In the genomic region with DNA sequence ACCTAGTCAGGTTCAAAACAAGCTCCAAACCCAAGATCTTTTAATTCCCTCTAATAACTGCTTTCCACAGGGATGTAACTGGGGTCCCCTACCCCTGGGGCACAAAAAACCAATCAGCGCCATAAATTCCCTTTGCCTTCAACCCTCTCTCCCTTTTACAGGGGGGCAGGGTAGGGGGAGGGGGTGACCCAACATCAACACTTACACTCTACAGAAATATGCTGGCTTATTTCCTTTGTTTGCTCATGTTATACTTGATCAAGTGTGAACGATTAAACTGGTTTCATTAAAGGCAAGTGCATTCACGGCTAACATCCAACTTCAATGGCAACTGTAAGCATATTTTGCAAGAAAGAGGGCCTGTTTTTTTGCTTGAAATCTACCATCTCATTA, we compare ENCODE assay signal across 9 cellular contexts. TPM values are rescaled to one million over a fixed set of nuclear protein-coding genes. Genes with fewer than 3 reads are reported as not detected.
DNase-seq lines count a peak whose midpoint lies in the region; ATAC-seq and TF ChIP-seq lines count a peak whose summit lies in the region.
"Had no signal": no experiment of that assay in that cellular context is flagged by ENCODE, and none has a peak within 500 bp of the region (broad histone marks: within the 10 kb centered on the region; RNA-seq: fewer than 3 reads in every experiment).

No MANE protein-coding gene starts in this region.

- intact Hi-C loops in prostate gland (cut with DNase I) = loop anchor here (5.0 to 10.0 kb wide), 3 partner anchors 40 to 243 kb away; no protein-coding TSS in a partner anchor

- peaks cover 4% of the 10 kb centered on the region for H3K4me1 Mint-ChIP-seq in activated CD4-positive, alpha-beta T cell treated with anti-CD3 and anti-CD28 coated beads, Interleukin-2, amount 10 ng/mL, durations not matched to agents 7 days and 5 days

- no peaks in the 10 kb centered on the region for H3K9me3 Mint-ChIP-seq in activated CD4-positive, alpha-beta T cell treated with anti-CD3 and anti-CD28 coated beads, Interleukin-2, amount 10 ng/mL, durations not matched to agents 7 days and 5 days

- no peaks in the 10 kb centered on the region for H3K36me3 Mint-ChIP-seq in activated CD4-positive, alpha-beta T cell treated with anti-CD3 and anti-CD28 coated beads, Interleukin-2, amount 10 ng/mL, durations not matched to agents 7 days and 5 days (ENCODE audit: low read depth)

- peak overlapping the region; percentile 96 to 99 for H3K27ac ChIP-seq in prostate gland

- peak overlapping the region; percentile 3 for H3K4me3 ChIP-seq in fibroblast of mammary gland (ENCODE audit: control insufficient read depth, low read depth, low read length)
- peak overlapping the region; percentile 92 to 96 for H3K4me3 ChIP-seq in prostate gland

- H3K27me3 Mint-ChIP-seq in activated CD4-positive, alpha-beta T cell treated with anti-CD3 and anti-CD28 coated beads, Interleukin-2, amount 10 ng/mL, durations not matched to agents 7 days and 5 days = peaks cover 60% of the 10 kb centered on the region

- H3K27ac Mint-ChIP-seq in activated CD4-positive, alpha-beta T cell treated with anti-CD3 and anti-CD28 coated beads, Interleukin-2, amount 10 ng/mL, durations not matched to agents 7 days and 5 days = no peak overlapping the region

- POLR2A ChIA-PET in activated CD4-positive, alpha-beta T cell treated with anti-CD3 and anti-CD28 coated beads, Interleukin-2, amount 10 ng/mL, durations not matched to agents 7 days and 5 days (lab: Charles Lee) = no interaction called here
- POLR2A ChIA-PET in GM10248 (lab: Yijun Ruan, JAX) = no interaction called here

- H3K9me3 ChIP-seq in prostate gland = no peaks in the 10 kb centered on the region
- H3K9me3 ChIP-seq: adrenal gland had no signal

- no peaks in the 10 kb centered on the region for H3K36me3 ChIP-seq in prostate gland
- H3K36me3 ChIP-seq: adrenal gland had no signal

- H3K4me1 ChIP-seq in prostate gland (replicated peaks) = peaks cover 24% of the 10 kb centered on the region

- H3K27me3 ChIP-seq in prostate gland (replicated peaks; ENCODE audit: insufficient read depth) = no peaks in the 10 kb centered on the region
- H3K27me3 ChIP-seq: adrenal gland had no signal

- ATAC-seq in GM21786 (IDR thresholded peaks at IDR 0.05; ENCODE audit: unreplicated experiment) = no peak
- ATAC-seq in HG03457 (IDR thresholded peaks at IDR 0.05; ENCODE audit: unreplicated experiment) = no peak

- H3K4me3 Mint-ChIP-seq in activated CD4-positive, alpha-beta T cell treated with anti-CD3 and anti-CD28 coated beads, Interleukin-2, amount 10 ng/mL, durations not matched to agents 7 days and 5 days = no peak overlapping the region

- TF ChIP-seq POLR2A in prostate gland (IDR thresholded peaks at IDR 0.05) = no peak

- peak; percentile 61 for DNase-seq in DMS53 (lab: John Stamatoyannopoulos, UW)
- peak; percentile 24 for DNase-seq in NCI-H748 treated with DMSO at 0.1 percent for 48 hours (lab: John Stamatoyannopoulos, UW)
- DNase-seq in fibroblast of mammary gland (ENCODE audit: low read depth) = no peak
- no peak for DNase-seq in prostate gland (ENCODE audit: low spot score)
- DNase-seq in activated CD4-positive, alpha-beta T cell treated with anti-CD3 and anti-CD28 coated beads, Interleukin-2, amount 10 ng/mL, durations not matched to agents 7 days and 5 days = no peak
- DNase-seq in GM10248 (ENCODE audit: extremely low spot score) = no peak

- 24% methylated on average over 3 of the region's 3 CpGs for WGBS in prostate gland

- TF ChIP-seq CTCF in fibroblast of mammary gland (conservative IDR thresholded peaks at IDR 0.05; ENCODE audit: control insufficient read depth, insufficient read depth, low read depth, low read length) (no peak), prostate gland (IDR thresholded peaks at IDR 0.05) (no peak), GM10248 (IDR thresholded peaks at IDR 0.05; ENCODE audit: control extremely low read depth, extremely low read depth, low read depth, missing control alignments) (no peak)

- CTCF ChIA-PET in activated CD4-positive, alpha-beta T cell treated with anti-CD3 and anti-CD28 coated beads, Interleukin-2, amount 10 ng/mL, durations not matched to agents 7 days and 5 days (lab: Charles Lee) = no interaction called here
- CTCF ChIA-PET in GM10248 (lab: Yijun Ruan, JAX) = no interaction called here

RNA-seq across cellular contexts. Expression of a gene that starts 2.9 kb away (rescaled TPM):
- total RNA-seq in prostate gland = 10 to 100 TPM; 70.2 to 89.7 TPM
- total RNA-seq in activated CD4-positive, alpha-beta T cell treated with anti-CD3 and anti-CD28 coated beads, Interleukin-2, amount 10 ng/mL, durations not matched to agents 7 days and 5 days = under 1 TPM in 1 of 2 experiments, not detected in 1; 0.40 TPM

Comparison
In these comparisons a context has a peak if more than half of its experiments do, and no peak if none do; other contexts are left out.
1. DNase-seq: peak in DMS53 (single experiment) and NCI-H748 treated with DMSO at 0.1 percent for 48 hours (single experiment); none in fibroblast of mammary gland (single experiment), prostate gland (single experiment), activated CD4-positive, alpha-beta T cell treated with anti-CD3 and anti-CD28 coated beads, Interleukin-2, amount 10 ng/mL, durations not matched to agents 7 days and 5 days (single experiment) and GM10248 (single experiment).
2. RNA of a gene that starts 2.9 kb away (total RNA-seq): 70.2 to 89.7 TPM in prostate gland; 0.40 TPM in activated CD4-positive, alpha-beta T cell treated with anti-CD3 and anti-CD28 coated beads, Interleukin-2, amount 10 ng/mL, durations not matched to agents 7 days and 5 days; every median in the first group is over 10 times any median in the second.